In the genomic region with DNA sequence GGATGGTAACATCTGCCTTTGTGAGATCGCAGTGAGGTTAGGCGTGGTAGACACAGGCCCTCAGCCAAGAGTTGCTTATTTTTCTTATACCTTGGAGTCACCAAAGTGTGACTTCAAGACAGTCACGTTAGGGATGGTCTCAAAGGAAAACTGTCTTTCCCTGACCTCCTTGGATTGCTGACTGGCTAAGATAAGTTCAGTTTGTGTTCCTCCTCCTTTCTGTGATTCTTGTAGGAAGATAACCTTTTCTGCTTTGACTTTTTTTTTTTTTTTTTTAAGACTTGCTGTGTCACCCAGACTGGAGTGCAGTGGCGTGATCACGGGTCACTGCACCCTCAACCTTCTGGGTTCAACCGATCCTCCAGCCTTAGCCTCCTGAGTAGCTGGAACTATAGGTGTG, we compare ENCODE assay signal across 1 cellular context.
TF ChIP-seq lines count a peak whose summit lies in the region.

No MANE protein-coding gene starts in this region.

TF ChIP-seq in K562, 482 proteins besides CTCF, POLR2A, EP300 and RAD21 (continued from another document and continues in another):
- TF ChIP-seq, protein P1, sequence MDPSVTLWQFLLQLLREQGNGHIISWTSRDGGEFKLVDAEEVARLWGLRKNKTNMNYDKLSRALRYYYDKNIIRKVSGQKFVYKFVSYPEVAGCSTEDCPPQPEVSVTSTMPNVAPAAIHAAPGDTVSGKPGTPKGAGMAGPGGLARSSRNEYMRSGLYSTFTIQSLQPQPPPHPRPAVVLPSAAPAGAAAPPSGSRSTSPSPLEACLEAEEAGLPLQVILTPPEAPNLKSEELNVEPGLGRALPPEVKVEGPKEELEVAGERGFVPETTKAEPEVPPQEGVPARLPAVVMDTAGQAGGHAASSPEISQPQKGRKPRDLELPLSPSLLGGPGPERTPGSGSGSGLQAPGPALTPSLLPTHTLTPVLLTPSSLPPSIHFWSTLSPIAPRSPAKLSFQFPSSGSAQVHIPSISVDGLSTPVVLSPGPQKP (CRISPR knock-in tag; IDR thresholded peaks at IDR 0.05) = no peak
- TF ChIP-seq ZNF316 (IDR thresholded peaks at IDR 0.05) (peak; percentile 94), ZNF384 (IDR thresholded peaks at IDR 0.05; ENCODE audit: low read depth, low read length) (peak; percentile 95), KHSRP (IDR thresholded peaks at IDR 0.05) (no peak), TFAM (CRISPR knock-in tag; conservative IDR thresholded peaks at IDR 0.05) (no peak), NEUROD1 (IDR thresholded peaks at IDR 0.05; ENCODE audit: borderline replicate concordance, low read depth, low read length, partially characterized antibody) (no peak), ZNF584 (CRISPR knock-in tag; IDR thresholded peaks at IDR 0.05; ENCODE audit: low read depth) (no peak), MAZ (CRISPR knock-in tag; conservative IDR thresholded peaks at IDR 0.05 in 1 of 2, IDR thresholded peaks at IDR 0.05 in 1 of 2) (no peak), CHCHD3 (CRISPR knock-in tag; IDR thresholded peaks at IDR 0.05) (no peak), KLF13 (tag; IDR thresholded peaks at IDR 0.05; ENCODE audit: borderline replicate concordance, low read depth) (no peak), SMAD2 (IDR thresholded peaks at IDR 0.05; ENCODE audit: low read depth, low read length) (no peak), NFE2L1 (tag; IDR thresholded peaks at IDR 0.05; ENCODE audit: borderline replicate concordance, low read depth) (no peak), TAL1 (IDR thresholded peaks at IDR 0.05) (peak; percentile 83), ZNF589 (CRISPR knock-in tag; IDR thresholded peaks at IDR 0.05; ENCODE audit: low read depth) (no peak), KAT8 (IDR thresholded peaks at IDR 0.05; ENCODE audit: low read depth) (no peak), TCF3 (CRISPR knock-in tag; IDR thresholded peaks at IDR 0.05) (peak; percentile 83), PYGO2 (tag; IDR thresholded peaks at IDR 0.05) (no peak), NR2F6 (CRISPR knock-in tag; IDR thresholded peaks at IDR 0.05) (no peak), MYBL2 (IDR thresholded peaks at IDR 0.05; ENCODE audit: low read depth) (no peak), MYBL2 (CRISPR knock-in tag; IDR thresholded peaks at IDR 0.05; ENCODE audit: borderline replicate concordance) (no peak), CBX8 (IDR thresholded peaks at IDR 0.05; ENCODE audit: borderline replicate concordance, extremely low read depth, low read depth, low read length, poor library complexity, severe bottlenecking) (no peak), CCAR2 (IDR thresholded peaks at IDR 0.05; ENCODE audit: low read depth, low read length) (no peak), CREM (IDR thresholded peaks at IDR 0.05; ENCODE audit: low read depth) (peak; percentile 21; the same call in 1 of the 2 replicates), L3MBTL2 (IDR thresholded peaks at IDR 0.05) (peak; percentile 20; the same call in 1 of the 2 replicates), HDAC2 (IDR thresholded peaks at IDR 0.05) (peak; percentile 87; the same call in 1 of the 2 replicates), ZNF212 (CRISPR knock-in tag; IDR thresholded peaks at IDR 0.05) (no peak), BRF1 (IDR thresholded peaks at IDR 0.05; ENCODE audit: borderline replicate concordance, extremely low read depth, insufficient read length) (no peak), NR1H2 (CRISPR knock-in tag; IDR thresholded peaks at IDR 0.05) (no peak), RBFOX2 (IDR thresholded peaks at IDR 0.05; ENCODE audit: low read depth, low read length) (no peak), TRIM24 (IDR thresholded peaks at IDR 0.05) (peak; percentile 42 to 76; a peak in 2 of 4 replicates), ZNF444 (CRISPR knock-in tag; IDR thresholded peaks at IDR 0.05) (no peak)
- TF ChIP-seq, protein P2, sequence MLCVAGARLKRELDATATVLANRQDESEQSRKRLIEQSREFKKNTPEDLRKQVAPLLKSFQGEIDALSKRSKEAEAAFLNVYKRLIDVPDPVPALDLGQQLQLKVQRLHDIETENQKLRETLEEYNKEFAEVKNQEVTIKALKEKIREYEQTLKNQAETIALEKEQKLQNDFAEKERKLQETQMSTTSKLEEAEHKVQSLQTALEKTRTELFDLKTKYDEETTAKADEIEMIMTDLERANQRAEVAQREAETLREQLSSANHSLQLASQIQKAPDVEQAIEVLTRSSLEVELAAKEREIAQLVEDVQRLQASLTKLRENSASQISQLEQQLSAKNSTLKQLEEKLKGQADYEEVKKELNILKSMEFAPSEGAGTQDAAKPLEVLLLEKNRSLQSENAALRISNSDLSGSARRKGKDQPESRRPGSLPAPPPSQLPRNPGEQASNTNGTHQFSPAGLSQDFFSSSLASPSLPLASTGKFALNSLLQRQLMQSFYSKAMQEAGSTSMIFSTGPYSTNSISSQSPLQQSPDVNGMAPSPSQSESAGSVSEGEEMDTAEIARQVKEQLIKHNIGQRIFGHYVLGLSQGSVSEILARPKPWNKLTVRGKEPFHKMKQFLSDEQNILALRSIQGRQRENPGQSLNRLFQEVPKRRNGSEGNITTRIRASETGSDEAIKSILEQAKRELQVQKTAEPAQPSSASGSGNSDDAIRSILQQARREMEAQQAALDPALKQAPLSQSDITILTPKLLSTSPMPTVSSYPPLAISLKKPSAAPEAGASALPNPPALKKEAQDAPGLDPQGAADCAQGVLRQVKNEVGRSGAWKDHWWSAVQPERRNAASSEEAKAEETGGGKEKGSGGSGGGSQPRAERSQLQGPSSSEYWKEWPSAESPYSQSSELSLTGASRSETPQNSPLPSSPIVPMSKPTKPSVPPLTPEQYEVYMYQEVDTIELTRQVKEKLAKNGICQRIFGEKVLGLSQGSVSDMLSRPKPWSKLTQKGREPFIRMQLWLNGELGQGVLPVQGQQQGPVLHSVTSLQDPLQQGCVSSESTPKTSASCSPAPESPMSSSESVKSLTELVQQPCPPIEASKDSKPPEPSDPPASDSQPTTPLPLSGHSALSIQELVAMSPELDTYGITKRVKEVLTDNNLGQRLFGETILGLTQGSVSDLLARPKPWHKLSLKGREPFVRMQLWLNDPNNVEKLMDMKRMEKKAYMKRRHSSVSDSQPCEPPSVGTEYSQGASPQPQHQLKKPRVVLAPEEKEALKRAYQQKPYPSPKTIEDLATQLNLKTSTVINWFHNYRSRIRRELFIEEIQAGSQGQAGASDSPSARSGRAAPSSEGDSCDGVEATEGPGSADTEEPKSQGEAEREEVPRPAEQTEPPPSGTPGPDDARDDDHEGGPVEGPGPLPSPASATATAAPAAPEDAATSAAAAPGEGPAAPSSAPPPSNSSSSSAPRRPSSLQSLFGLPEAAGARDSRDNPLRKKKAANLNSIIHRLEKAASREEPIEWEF (CRISPR knock-in tag; IDR thresholded peaks at IDR 0.05) = no peak
- TF ChIP-seq, protein P3, sequence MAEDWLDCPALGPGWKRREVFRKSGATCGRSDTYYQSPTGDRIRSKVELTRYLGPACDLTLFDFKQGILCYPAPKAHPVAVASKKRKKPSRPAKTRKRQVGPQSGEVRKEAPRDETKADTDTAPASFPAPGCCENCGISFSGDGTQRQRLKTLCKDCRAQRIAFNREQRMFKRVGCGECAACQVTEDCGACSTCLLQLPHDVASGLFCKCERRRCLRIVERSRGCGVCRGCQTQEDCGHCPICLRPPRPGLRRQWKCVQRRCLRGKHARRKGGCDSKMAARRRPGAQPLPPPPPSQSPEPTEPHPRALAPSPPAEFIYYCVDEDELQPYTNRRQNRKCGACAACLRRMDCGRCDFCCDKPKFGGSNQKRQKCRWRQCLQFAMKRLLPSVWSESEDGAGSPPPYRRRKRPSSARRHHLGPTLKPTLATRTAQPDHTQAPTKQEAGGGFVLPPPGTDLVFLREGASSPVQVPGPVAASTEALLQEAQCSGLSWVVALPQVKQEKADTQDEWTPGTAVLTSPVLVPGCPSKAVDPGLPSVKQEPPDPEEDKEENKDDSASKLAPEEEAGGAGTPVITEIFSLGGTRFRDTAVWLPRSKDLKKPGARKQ (CRISPR knock-in tag; IDR thresholded peaks at IDR 0.05) = no peak
- TF ChIP-seq, protein P4, sequence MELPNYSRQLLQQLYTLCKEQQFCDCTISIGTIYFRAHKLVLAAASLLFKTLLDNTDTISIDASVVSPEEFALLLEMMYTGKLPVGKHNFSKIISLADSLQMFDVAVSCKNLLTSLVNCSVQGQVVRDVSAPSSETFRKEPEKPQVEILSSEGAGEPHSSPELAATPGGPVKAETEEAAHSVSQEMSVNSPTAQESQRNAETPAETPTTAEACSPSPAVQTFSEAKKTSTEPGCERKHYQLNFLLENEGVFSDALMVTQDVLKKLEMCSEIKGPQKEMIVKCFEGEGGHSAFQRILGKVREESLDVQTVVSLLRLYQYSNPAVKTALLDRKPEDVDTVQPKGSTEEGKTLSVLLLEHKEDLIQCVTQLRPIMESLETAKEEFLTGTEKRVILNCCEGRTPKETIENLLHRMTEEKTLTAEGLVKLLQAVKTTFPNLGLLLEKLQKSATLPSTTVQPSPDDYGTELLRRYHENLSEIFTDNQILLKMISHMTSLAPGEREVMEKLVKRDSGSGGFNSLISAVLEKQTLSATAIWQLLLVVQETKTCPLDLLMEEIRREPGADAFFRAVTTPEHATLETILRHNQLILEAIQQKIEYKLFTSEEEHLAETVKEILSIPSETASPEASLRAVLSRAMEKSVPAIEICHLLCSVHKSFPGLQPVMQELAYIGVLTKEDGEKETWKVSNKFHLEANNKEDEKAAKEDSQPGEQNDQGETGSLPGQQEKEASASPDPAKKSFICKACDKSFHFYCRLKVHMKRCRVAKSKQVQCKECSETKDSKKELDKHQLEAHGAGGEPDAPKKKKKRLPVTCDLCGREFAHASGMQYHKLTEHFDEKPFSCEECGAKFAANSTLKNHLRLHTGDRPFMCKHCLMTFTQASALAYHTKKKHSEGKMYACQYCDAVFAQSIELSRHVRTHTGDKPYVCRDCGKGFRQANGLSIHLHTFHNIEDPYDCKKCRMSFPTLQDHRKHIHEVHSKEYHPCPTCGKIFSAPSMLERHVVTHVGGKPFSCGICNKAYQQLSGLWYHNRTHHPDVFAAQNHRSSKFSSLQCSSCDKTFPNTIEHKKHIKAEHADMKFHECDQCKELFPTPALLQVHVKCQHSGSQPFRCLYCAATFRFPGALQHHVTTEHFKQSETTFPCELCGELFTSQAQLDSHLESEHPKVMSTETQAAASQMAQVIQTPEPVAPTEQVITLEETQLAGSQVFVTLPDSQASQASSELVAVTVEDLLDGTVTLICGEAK (IDR thresholded peaks at IDR 0.05) = no peak
- TF ChIP-seq, protein P4 (CRISPR knock-in tag; IDR thresholded peaks at IDR 0.05) = no peak
- TF ChIP-seq, protein P5, sequence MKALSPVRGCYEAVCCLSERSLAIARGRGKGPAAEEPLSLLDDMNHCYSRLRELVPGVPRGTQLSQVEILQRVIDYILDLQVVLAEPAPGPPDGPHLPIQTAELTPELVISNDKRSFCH (CRISPR knock-in tag; IDR thresholded peaks at IDR 0.05) = no peak
- TF ChIP-seq, protein P5 (tag; IDR thresholded peaks at IDR 0.05) = peak; percentile 65
- TF ChIP-seq, protein P6, sequence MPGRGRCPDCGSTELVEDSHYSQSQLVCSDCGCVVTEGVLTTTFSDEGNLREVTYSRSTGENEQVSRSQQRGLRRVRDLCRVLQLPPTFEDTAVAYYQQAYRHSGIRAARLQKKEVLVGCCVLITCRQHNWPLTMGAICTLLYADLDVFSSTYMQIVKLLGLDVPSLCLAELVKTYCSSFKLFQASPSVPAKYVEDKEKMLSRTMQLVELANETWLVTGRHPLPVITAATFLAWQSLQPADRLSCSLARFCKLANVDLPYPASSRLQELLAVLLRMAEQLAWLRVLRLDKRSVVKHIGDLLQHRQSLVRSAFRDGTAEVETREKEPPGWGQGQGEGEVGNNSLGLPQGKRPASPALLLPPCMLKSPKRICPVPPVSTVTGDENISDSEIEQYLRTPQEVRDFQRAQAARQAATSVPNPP (IDR thresholded peaks at IDR 0.05; ENCODE audit: borderline replicate concordance, insufficient read depth, insufficient read length) = no peak
- TF ChIP-seq, protein P7, sequence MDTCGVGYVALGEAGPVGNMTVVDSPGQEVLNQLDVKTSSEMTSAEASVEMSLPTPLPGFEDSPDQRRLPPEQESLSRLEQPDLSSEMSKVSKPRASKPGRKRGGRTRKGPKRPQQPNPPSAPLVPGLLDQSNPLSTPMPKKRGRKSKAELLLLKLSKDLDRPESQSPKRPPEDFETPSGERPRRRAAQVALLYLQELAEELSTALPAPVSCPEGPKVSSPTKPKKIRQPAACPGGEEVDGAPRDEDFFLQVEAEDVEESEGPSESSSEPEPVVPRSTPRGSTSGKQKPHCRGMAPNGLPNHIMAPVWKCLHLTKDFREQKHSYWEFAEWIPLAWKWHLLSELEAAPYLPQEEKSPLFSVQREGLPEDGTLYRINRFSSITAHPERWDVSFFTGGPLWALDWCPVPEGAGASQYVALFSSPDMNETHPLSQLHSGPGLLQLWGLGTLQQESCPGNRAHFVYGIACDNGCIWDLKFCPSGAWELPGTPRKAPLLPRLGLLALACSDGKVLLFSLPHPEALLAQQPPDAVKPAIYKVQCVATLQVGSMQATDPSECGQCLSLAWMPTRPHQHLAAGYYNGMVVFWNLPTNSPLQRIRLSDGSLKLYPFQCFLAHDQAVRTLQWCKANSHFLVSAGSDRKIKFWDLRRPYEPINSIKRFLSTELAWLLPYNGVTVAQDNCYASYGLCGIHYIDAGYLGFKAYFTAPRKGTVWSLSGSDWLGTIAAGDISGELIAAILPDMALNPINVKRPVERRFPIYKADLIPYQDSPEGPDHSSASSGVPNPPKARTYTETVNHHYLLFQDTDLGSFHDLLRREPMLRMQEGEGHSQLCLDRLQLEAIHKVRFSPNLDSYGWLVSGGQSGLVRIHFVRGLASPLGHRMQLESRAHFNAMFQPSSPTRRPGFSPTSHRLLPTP (IDR thresholded peaks at IDR 0.05; ENCODE audit: borderline replicate concordance, extremely low read depth, insufficient read length) = no peak
